Comparison of ENCODE assay signal across 8 cellular contexts in genomic region chr6:7137335-7138106, GRCh38. TPM values are rescaled to one million over a fixed set of nuclear protein-coding genes. Genes with fewer than 3 reads are reported as not detected.
DNase-seq lines count a peak whose midpoint lies in the region; ATAC-seq, FAIRE-seq and TF ChIP-seq lines count a peak whose summit lies in the region.

No MANE protein-coding gene starts in this region.

- intact Hi-C loops in heart right ventricle (cut with DNase I) = no loop called here

- peaks cover 13 to 74% (median 54%) of the 10 kb centered on the region in 9 donors for H3K4me1 ChIP-seq in heart right ventricle
- H3K4me1 ChIP-seq in small intestine (ENCODE audit: control insufficient read depth in 2 of 2, insufficient read depth in 1 of 2, low read depth in 1 of 2, low read length in 1 of 2) = peaks cover 3 to 22% of the 10 kb centered on the region in 2 donors

- WGBS in heart right ventricle, 2 donors = 10 to 12% methylated on average over 11 of the region's 11 CpGs
- 17 to 19% (median 18%) methylated on average over 11 of the region's 11 CpGs for WGBS in small intestine, 3 donors

- peaks cover 0 to 10% (median 0%) of the 10 kb centered on the region in 9 donors for H3K36me3 ChIP-seq in heart right ventricle
- no peaks in the 10 kb centered on the region for H3K36me3 ChIP-seq in small intestine (ENCODE audit: control insufficient read depth in 2 of 2, insufficient read depth in 2 of 2, low read length in 2 of 2)

- no peaks in the 10 kb centered on the region for H3K9me3 ChIP-seq in heart right ventricle
- H3K9me3 ChIP-seq in small intestine (ENCODE audit: control insufficient read depth, low read depth) = no peaks in the 10 kb centered on the region

- no peak for FAIRE-seq in small intestine (lab: Jason Lieb, UNC)

- DNase-seq in NCI-H2029 (lab: John Stamatoyannopoulos, UW) = peak; percentile 46
- no peak for DNase-seq in NCI-H2029 treated with DMSO at 0.1 percent for 48 hours (lab: John Stamatoyannopoulos, UW)
- peak; percentile 85 for DNase-seq in OCI-M1 (lab: John Stamatoyannopoulos, UW)
- peak; percentile 54 for DNase-seq in activated T-helper 9 cell treated with anti-CD3 and anti-CD28 coated beads, Interleukin-2, amount 50 U/mL, for 16 hours (ENCODE audit: low read depth)
- DNase-seq in heart right ventricle = peak; percentile 53 to 59
- no peak for DNase-seq in small intestine
- DNase-seq in NCI-H2081 treated with DMSO at 0.1 percent for 48 hours (lab: John Stamatoyannopoulos, UW) = no peak

- H3K4me3 ChIP-seq in heart right ventricle = peak overlapping the region in 5 of 10 donors; percentile 6 to 21 (median 18)
- no peak overlapping the region for H3K4me3 ChIP-seq in small intestine (ENCODE audit: low read depth in 1 of 2, low read length in 2 of 2)

- ATAC-seq in HG03039 (IDR thresholded peaks at IDR 0.05; ENCODE audit: unreplicated experiment) (peak; percentile 43), heart right ventricle (peak; percentile 33 to 57 (median 46))

- H3K27ac ChIP-seq in heart right ventricle (peak overlapping the region; percentile 16 to 99 (median 66)), small intestine (ENCODE audit: low read depth in 1 of 2, low read length in 1 of 2) (peak overlapping the region; percentile 58 to 85)

- TF ChIP-seq CTCF in heart right ventricle (IDR thresholded peaks at IDR 0.05) = no peak

- H3K27me3 ChIP-seq in heart right ventricle = no peaks in the 10 kb centered on the region
- no peaks in the 10 kb centered on the region for H3K27me3 ChIP-seq in small intestine (ENCODE audit: control insufficient read depth in 2 of 2, insufficient read depth in 2 of 2, low read length in 2 of 2)

RNA-seq across cellular contexts. Expression of gene RREB1, which starts 29.8 kb away (rescaled TPM):
- 10 to 100 TPM; 32.2 to 47.1 (median 36.8) TPM for total RNA-seq in heart right ventricle
- polyA plus RNA-seq in heart right ventricle (10 to 100 TPM in 1 of 2 donors, 1 to 10 TPM in 1; 3.0 to 11.4 TPM), small intestine (10 to 100 TPM in 2 of 3 donors, 1 to 10 TPM in 1; 6.5 to 12.7 (median 10.3) TPM)

Comparison
In these comparisons a context has a peak if more than half of its experiments do, and no peak if none do; other contexts are left out.
1. DNase-seq: peak in NCI-H2029 (single experiment), OCI-M1 (single experiment), activated T-helper 9 cell treated with anti-CD3 and anti-CD28 coated beads, Interleukin-2, amount 50 U/mL, for 16 hours (single experiment) and heart right ventricle (2 of 2); none in NCI-H2029 treated with DMSO at 0.1 percent for 48 hours (single experiment), small intestine (single experiment) and NCI-H2081 treated with DMSO at 0.1 percent for 48 hours (single experiment).